In genomic region chr4:97639961-97640360, GRCh38 we compare ENCODE assay signal across 31 cellular contexts.
"Had no signal": no experiment of that assay in that cellular context is flagged by ENCODE, and none has a peak within 500 bp of the region (broad histone marks: within the 10 kb centered on the region; RNA-seq: fewer than 3 reads in every experiment).

No MANE protein-coding gene starts in this region.

- H3K36me3 ChIP-seq: adrenal gland, ascending aorta, brain microvascular endothelial cell, breast epithelium, cardiac muscle cell had no signal

- H3K9me3 ChIP-seq: adrenal gland, body of pancreas, breast epithelium had no signal

- H3K4me3 ChIP-seq: adrenal gland, ascending aorta, body of pancreas, breast epithelium, cardiac muscle cell had no signal

- H3K4me1 ChIP-seq: adrenal gland, ascending aorta, body of pancreas, breast epithelium had no signal

- H3K27ac ChIP-seq: adrenal gland, ascending aorta, body of pancreas, brain microvascular endothelial cell, breast epithelium, cardiac muscle cell had no signal

- ATAC-seq: activated naive CD4-positive, alpha-beta T cell treated with anti-CD3 and anti-CD28 coated beads, Interleukin-2, amount 50 U/mL, for 72 hours; activated naive CD8-positive, alpha-beta T cell treated with anti-CD3 and anti-CD28 coated beads, Interleukin-2, amount 50 U/mL, for 24 hours; activated T-cell treated with anti-CD3 and anti-CD28 coated beads, Interleukin-2, amount 50 U/mL, for 4 hours; activated T-cell treated with anti-CD3 and anti-CD28 coated beads, Interleukin-2, amount 50 U/mL, for 72 hours; activated T-helper 17 cell treated with anti-CD3 and anti-CD28 coated beads, Interleukin-2, amount 50 U/mL, for 72 hours; body of pancreas had no signal

- H3K27me3 ChIP-seq: adrenal gland, ascending aorta, body of pancreas, brain microvascular endothelial cell, breast epithelium, cardiac muscle cell had no signal

- DNase-seq: activated effector memory CD4-positive, alpha-beta T cell treated with anti-CD3 and anti-CD28 coated beads, Interleukin-2, amount 50 U/mL, for 16 hours; activated effector memory CD4-positive, alpha-beta T cell treated with Interleukin-2 at 50 U/mL for 16 hours; activated gamma-delta T cell; activated gamma-delta T cell treated with Interleukin-2 at 50 U/mL for 16 hours; activated naive CD4-positive, alpha-beta T cell; activated naive CD4-positive, alpha-beta T cell treated with anti-CD3 and anti-CD28 coated beads for 36 hours; activated naive CD4-positive, alpha-beta T cell treated with anti-CD3 and anti-CD28 coated beads, Interleukin-2, amount 10 ng/mL, durations not matched to agents 7 days and 5 days; activated naive CD4-positive, alpha-beta T cell treated with anti-CD3 and anti-CD28 coated beads, Interleukin-2, amount 50 U/mL, for 16 hours; activated naive CD4-positive, alpha-beta T cell treated with Interleukin-2 at 50 U/mL for 16 hours; activated naive CD8-positive, alpha-beta T cell treated with anti-CD3 and anti-CD28 coated beads for 36 hours; activated naive CD8-positive, alpha-beta T cell treated with anti-CD3 and anti-CD28 coated beads, Interleukin-2, amount 10 ng/mL, durations not matched to agents 7 days and 5 days; activated naive CD8-positive, alpha-beta T cell treated with anti-CD3 and anti-CD28 coated beads, Interleukin-2, amount 50 U/mL, for 24 hours; activated T-cell treated with anti-CD3 and anti-CD28 coated beads, Interleukin-2, amount 50 U/mL, for 24 hours; activated T-cell treated with anti-CD3 and anti-CD28 coated beads, Interleukin-2, amount 50 U/mL, for 4 hours; activated T-cell treated with anti-CD3 and anti-CD28 coated beads, Interleukin-2, amount 50 U/mL, for 48 hours; activated T-cell treated with anti-CD3 and anti-CD28 coated beads, Interleukin-2, amount 50 U/mL, for 72 hours; adrenal gland; amniotic stem cell; amygdala; anterior cingulate cortex; aorta; body of pancreas; brain microvascular endothelial cell; caudate nucleus; central memory CD4-positive, alpha-beta T cell; cerebellar nuclear complex had no signal
